ENCODE assay signal across 8 cellular contexts in genomic region chr13:113584870-113585671, GRCh38. TPM values are rescaled to one million over a fixed set of nuclear protein-coding genes. Genes with fewer than 3 reads are reported as not detected.
A peak's percentile ranks its signal among the peaks of the same experiment; 100 is the strongest.
DNase-seq lines count a peak whose midpoint lies in the region; ATAC-seq and TF ChIP-seq lines count a peak whose summit lies in the region.

No MANE protein-coding gene starts in this region.

- H3K9me2 ChIP-seq in SU-DHL-6 (replicated peaks; ENCODE audit: insufficient read depth, low read length) = no peaks in the 10 kb centered on the region

- H3F3A ChIP-seq in SU-DHL-6 (ENCODE audit: insufficient read depth) = no peaks in the 10 kb centered on the region

- H3K36me3 Mint-ChIP-seq in endodermal cell (ENCODE audit: low read depth) = peaks cover 32% of the 10 kb centered on the region

- H3K9me3 Mint-ChIP-seq in endodermal cell = no peaks in the 10 kb centered on the region

- peaks cover 9% of the 10 kb centered on the region for H3K36me3 ChIP-seq in SU-DHL-6 (ENCODE audit: low read length)
- peaks cover 39% of the 10 kb centered on the region for H3K36me3 ChIP-seq in endodermal cell (ENCODE audit: control insufficient read depth, insufficient read depth, low read length)
- H3K36me3 ChIP-seq in muscle layer of duodenum (ENCODE audit: control insufficient read depth in 1 of 2, insufficient read depth in 2 of 2, low read length in 2 of 2) = peaks cover 6 to 7% of the 10 kb centered on the region in 2 donors

- DNase-seq in ACHN = peak; percentile 17
- peak; percentile 56 for DNase-seq in endodermal cell
- peak; percentile 46 for DNase-seq in ureter (ENCODE audit: low spot score)
- no peak for DNase-seq in dedifferentiated amniotic fluid mesenchymal stem cell (ENCODE audit: extremely low spot score)

- ATAC-seq in GM18868 (IDR thresholded peaks at IDR 0.05; ENCODE audit: unreplicated experiment) (peak; percentile 45), HG03066 (IDR thresholded peaks at IDR 0.05; ENCODE audit: low read depth, unreplicated experiment) (peak; percentile 33)

- peak overlapping the region; percentile 94 for H3K4me2 ChIP-seq in SU-DHL-6 (ENCODE audit: low read depth, low read length, poor library complexity, severe bottlenecking)

- H3K27ac Mint-ChIP-seq in endodermal cell = peak overlapping the region; percentile 64

- H3K4me1 Mint-ChIP-seq in endodermal cell = peaks cover 9% of the 10 kb centered on the region

- no peaks in the 10 kb centered on the region for H3K9me3 ChIP-seq in SU-DHL-6 (ENCODE audit: insufficient read depth, low read length)
- H3K9me3 ChIP-seq in endodermal cell (ENCODE audit: control insufficient read depth, low read length) = no peaks in the 10 kb centered on the region
- no peaks in the 10 kb centered on the region for H3K9me3 ChIP-seq in muscle layer of duodenum (ENCODE audit: control insufficient read depth in 1 of 2, low read length in 2 of 2)

- H3K4me1 ChIP-seq in endodermal cell (ENCODE audit: control insufficient read depth, insufficient read depth, low read length) (no peaks in the 10 kb centered on the region), muscle layer of duodenum (ENCODE audit: control insufficient read depth in 1 of 2, insufficient read depth in 2 of 2, low read length in 2 of 2) (peaks cover 0 to 7% of the 10 kb centered on the region in 2 donors)

- in situ Hi-C loops in ACHN (cut with HindIII; ENCODE audit: low pct_ligation_motif_present, low pct_unique_long_range_greater_than_20kb, low sequenced_read_pairs) = no loop called here

- H3K27ac ChIP-seq in SU-DHL-6 (ENCODE audit: low read depth, low read length) (peak overlapping the region; percentile 69), endodermal cell (ENCODE audit: low read depth, low read length) (no peak overlapping the region), muscle layer of duodenum (ENCODE audit: low read length) (no peak overlapping the region)

- H3K9ac ChIP-seq in SU-DHL-6 (ENCODE audit: low read length) (peak overlapping the region; percentile 96), endodermal cell (ENCODE audit: extremely low read depth, low read length, poor library complexity, severe bottlenecking) (peak overlapping the region; percentile 15)

- TF ChIP-seq CTCF in SU-DHL-6 (IDR thresholded peaks at IDR 0.05; ENCODE audit: insufficient read depth, low read length, poor library complexity, severe bottlenecking) (no peak), endodermal cell (conservative IDR thresholded peaks at IDR 0.05) (no peak)

- H4K20me1 ChIP-seq in SU-DHL-6 (ENCODE audit: low read depth, low read length) = peaks cover 8% of the 10 kb centered on the region; the same call in 1 of the 2 replicates

- H3K27me3 ChIP-seq in SU-DHL-6 (ENCODE audit: low read length) (no peaks in the 10 kb centered on the region), endodermal cell (ENCODE audit: control insufficient read depth, insufficient read depth, low read length, poor library complexity, severe bottlenecking) (no peaks in the 10 kb centered on the region), muscle layer of duodenum (ENCODE audit: low read depth, low read length) (no peaks in the 10 kb centered on the region)

- peak overlapping the region; percentile 69 for H3K4me3 Mint-ChIP-seq in endodermal cell

- H2AFZ ChIP-seq in SU-DHL-6 (ENCODE audit: low read depth, low read length, severe bottlenecking) = no peak overlapping the region

- no peaks in the 10 kb centered on the region for H3K27me3 Mint-ChIP-seq in endodermal cell (ENCODE audit: insufficient read depth)

- H3K79me2 ChIP-seq in SU-DHL-6 (ENCODE audit: insufficient read depth, low read length) = peaks cover 49% of the 10 kb centered on the region

- WGBS in endodermal cell (ENCODE audit: insufficient coverage in 1 of 2, insufficient read length in 1 of 2), 2 experiments = 0 to 1% methylated on average over 30 to 105 of the region's 105 CpGs

- H3K4me3 ChIP-seq in SU-DHL-6 (ENCODE audit: insufficient read depth, low read length, poor library complexity, severe bottlenecking) (peak overlapping the region; percentile 97), endodermal cell (ENCODE audit: low read length) (peak overlapping the region; percentile 86), muscle layer of duodenum (ENCODE audit: low read depth in 1 of 2, low read length in 2 of 2) (peak overlapping the region; percentile 44 to 72)

RNA-seq across cellular contexts. Expression of gene TFDP1, which starts 0.5 kb away (rescaled TPM):
- total RNA-seq in endodermal cell = 10 to 100 TPM; 74.8 to 76.1 TPM
- 84.3 TPM for polyA plus RNA-seq in endodermal cell (2013, experiment 1 of 2)
- 82.9 TPM for polyA plus RNA-seq in endodermal cell (2013, experiment 2 of 2)
- 54.9 TPM for total RNA-seq in ureter
